ENCODE assay signal across 11 cellular contexts in genomic region chr19:38697641-38698071, GRCh38. TPM values are rescaled to one million over a fixed set of nuclear protein-coding genes. Genes with fewer than 3 reads are reported as not detected.
DNase-seq lines count a peak whose midpoint lies in the region; ATAC-seq, FAIRE-seq and TF ChIP-seq lines count a peak whose summit lies in the region.
"Had no signal": no experiment of that assay in that cellular context is flagged by ENCODE, and none has a peak within 500 bp of the region (broad histone marks: within the 10 kb centered on the region; RNA-seq: fewer than 3 reads in every experiment).

No MANE protein-coding gene starts in this region.

- peaks cover 94% of the 10 kb centered on the region for H3K79me2 ChIP-seq in mammary epithelial cell (ENCODE audit: insufficient read depth, low read length)

- no peak overlapping the region for H2AK5ac ChIP-seq in mesenchymal stem cell (ENCODE audit: low read length, severe bottlenecking)

- H3K4me2 ChIP-seq in mammary epithelial cell (ENCODE audit: insufficient read depth, low read depth, low read length) (peak overlapping the region; percentile 9), mesenchymal stem cell (ENCODE audit: low read length, poor library complexity, severe bottlenecking) (no peak overlapping the region)

- H3K9ac ChIP-seq in mammary epithelial cell (ENCODE audit: insufficient read depth, low read length) (peak overlapping the region; percentile 75), mesenchymal stem cell (ENCODE audit: low read length) (no peak overlapping the region), stomach smooth muscle (ENCODE audit: low read length in 2 of 2) (no peak overlapping the region)

- H3K27ac Mint-ChIP-seq in CD4-positive, alpha-beta T cell = no peak overlapping the region
- H3K27ac Mint-ChIP-seq in activated T-cell treated with anti-CD3 and anti-CD28 coated beads, Interleukin-2, amount 50 U/mL, for 72 hours = no peak overlapping the region

- no peak overlapping the region for H2BK12ac ChIP-seq in mesenchymal stem cell (ENCODE audit: low read length in 2 of 2)

- H3K4me3 ChIP-seq in mammary epithelial cell (replicated peaks in 1 of 3; ENCODE audit: insufficient read depth in 1 of 3, low read depth in 2 of 3, low read length in 3 of 3) = no peak overlapping the region
- no peak overlapping the region for H3K4me3 ChIP-seq in mesenchymal stem cell (ENCODE audit: insufficient read depth in 1 of 2, low read depth in 1 of 2, low read length in 2 of 2)
- H3K4me3 ChIP-seq in stomach smooth muscle (ENCODE audit: low read length in 2 of 2) = no peak overlapping the region

- FAIRE-seq in HTR-8/SVneo (lab: Jason Lieb, UNC) = peak; percentile 36

- no TSS peak for BruUV-seq in mammary epithelial cell (replicated peaks; lab: Mats Ljungman, UMichigan)

- WGBS in mammary epithelial cell (ENCODE audit: low coverage, missing lambda C conversion rate) = 24% methylated on average over 8 of the region's 11 CpGs
- 96% methylated on average over 11 of the region's 11 CpGs for WGBS in mesenchymal stem cell

- no peaks in the 10 kb centered on the region for H3K27me3 Mint-ChIP-seq in CD4-positive, alpha-beta T cell
- no peaks in the 10 kb centered on the region for H3K27me3 Mint-ChIP-seq in activated T-cell treated with anti-CD3 and anti-CD28 coated beads, Interleukin-2, amount 50 U/mL, for 72 hours (ENCODE audit: low read depth)
- H3K27me3 Mint-ChIP-seq: CD4-positive, alpha-beta memory T cell had no signal

- in situ Hi-C loops in mammary epithelial cell (cut with MboI; ENCODE audit: low sequenced_read_pairs in 2 of 2) = no loop called here

- peaks cover 82% of the 10 kb centered on the region for H3K4me1 ChIP-seq in mammary epithelial cell (ENCODE audit: insufficient read depth, low read length)
- H3K4me1 ChIP-seq in mesenchymal stem cell (ENCODE audit: control insufficient read depth, insufficient read depth, low read depth, low read length) = peaks cover 71% of the 10 kb centered on the region
- H3K4me1 ChIP-seq in stomach smooth muscle (ENCODE audit: control insufficient read depth, insufficient read depth, low read length) = peaks cover 94% of the 10 kb centered on the region

- H4K20me1 ChIP-seq in mammary epithelial cell (ENCODE audit: insufficient read depth, low read length) = no peaks in the 10 kb centered on the region

- H3K27ac ChIP-seq in mammary epithelial cell (ENCODE audit: insufficient read depth, low read depth, low read length) (peak overlapping the region; percentile 99), mesenchymal stem cell (ENCODE audit: low read length, poor library complexity, severe bottlenecking) (peak overlapping the region; percentile 49), stomach smooth muscle (ENCODE audit: low read length) (peak overlapping the region; percentile 86)
- no peak overlapping the region for H3K27ac ChIP-seq in CD4-positive, alpha-beta T cell (ENCODE audit: low read depth, low read length)

- no peak overlapping the region for H2BK15ac ChIP-seq in mesenchymal stem cell (ENCODE audit: low read depth, poor library complexity, severe bottlenecking)

- TF ChIP-seq CTCF in mammary epithelial cell (conservative IDR thresholded peaks at IDR 0.05 in 1 of 2, IDR thresholded peaks at IDR 0.05 in 1 of 2; ENCODE audit: extremely low read depth in 1 of 2, insufficient read depth in 1 of 2, low read depth in 1 of 2, low read length in 2 of 2) = no peak
- no peak for TF ChIP-seq CTCF in CD4-positive, alpha-beta T cell (IDR thresholded peaks at IDR 0.05)

- H3K27me3 ChIP-seq in mammary epithelial cell (ENCODE audit: insufficient read depth, low read length) (no peaks in the 10 kb centered on the region), mesenchymal stem cell (ENCODE audit: control insufficient read depth in 1 of 2, insufficient read depth in 1 of 2, low read length in 2 of 2) (no peaks in the 10 kb centered on the region), stomach smooth muscle (ENCODE audit: control insufficient read depth in 1 of 2, insufficient read depth in 2 of 2, low read length in 2 of 2) (no peaks in the 10 kb centered on the region)
- no peaks in the 10 kb centered on the region for H3K27me3 ChIP-seq in CD4-positive, alpha-beta T cell (ENCODE audit: control insufficient read depth, insufficient read depth, low read length)

- no peaks in the 10 kb centered on the region for H3K9me3 ChIP-seq in mammary epithelial cell (replicated peaks; ENCODE audit: insufficient read depth, low read length)
- no peaks in the 10 kb centered on the region for H3K9me3 ChIP-seq in mesenchymal stem cell (ENCODE audit: control insufficient read depth, low read length)
- no peaks in the 10 kb centered on the region for H3K9me3 ChIP-seq in stomach smooth muscle (ENCODE audit: control insufficient read depth in 2 of 2, low read length in 2 of 2)
- H3K9me3 ChIP-seq in CD4-positive, alpha-beta T cell (ENCODE audit: control insufficient read depth, low read length) = no peaks in the 10 kb centered on the region

- peaks cover 35% of the 10 kb centered on the region for H3K4me1 Mint-ChIP-seq in CD4-positive, alpha-beta T cell (ENCODE audit: low read depth)
- H3K4me1 Mint-ChIP-seq in activated T-cell treated with anti-CD3 and anti-CD28 coated beads, Interleukin-2, amount 50 U/mL, for 72 hours (ENCODE audit: low read depth) = peaks cover 46% of the 10 kb centered on the region

- H3K4me3 Mint-ChIP-seq in CD4-positive, alpha-beta T cell = no peak overlapping the region
- no peak overlapping the region for H3K4me3 Mint-ChIP-seq in activated T-cell treated with anti-CD3 and anti-CD28 coated beads, Interleukin-2, amount 50 U/mL, for 72 hours

- H2AFZ ChIP-seq in mammary epithelial cell (ENCODE audit: low read depth, low read length) = no peak overlapping the region
- H2AFZ ChIP-seq in mesenchymal stem cell (ENCODE audit: low read depth, low read length) = no peak overlapping the region

- H3K9me3 Mint-ChIP-seq in CD4-positive, alpha-beta T cell = no peaks in the 10 kb centered on the region
- no peaks in the 10 kb centered on the region for H3K9me3 Mint-ChIP-seq in activated T-cell treated with anti-CD3 and anti-CD28 coated beads, Interleukin-2, amount 50 U/mL, for 72 hours
- H3K9me3 Mint-ChIP-seq: CD4-positive, alpha-beta memory T cell had no signal

- CTCF ChIA-PET in mammary epithelial cell (lab: Charles Lee; ENCODE audit: low non-redundant PET) = no interaction called here
- CTCF ChIA-PET in CD4-positive, alpha-beta T cell (lab: Charles Lee) = no interaction called here

- intact Hi-C loops in mammary epithelial cell (cut with micrococcal nuclease) = loop anchor here (2.0 to 10.0 kb wide), 2 partner anchors 153 to 293 kb away; partner anchors contain the start of gene FAM98C
- intact Hi-C loops in CD4-positive, alpha-beta T cell (cut with DNase I, micrococcal nuclease) = no loop called here

- dilution Hi-C loops in mammary epithelial cell (cut with HindIII; ENCODE audit: low sequenced_read_pairs) = no loop called here

- peak overlapping the region in 1 of 2 experiments; percentile 52 for H3K18ac ChIP-seq in mesenchymal stem cell (ENCODE audit: low read depth in 1 of 2, low read length in 2 of 2)

- no peak for DNase-seq in HTR-8/SVneo (ENCODE audit: insufficient read length, low spot score)
- DNase-seq in mammary epithelial cell = no peak
- no peak for DNase-seq in mesenchymal stem cell
- DNase-seq in DMS114 treated with DMSO at 0.1 percent for 48 hours (lab: John Stamatoyannopoulos, UW; ENCODE audit: unreplicated experiment) = no peak
- DNase-seq in CD4-positive, alpha-beta T cell = no peak
- DNase-seq in activated T-cell treated with anti-CD3 and anti-CD28 coated beads, Interleukin-2, amount 50 U/mL, for 72 hours = no peak
- DNase-seq: CD4-positive, alpha-beta memory T cell; GOT3; retina had no signal

- H3K14ac ChIP-seq in mesenchymal stem cell (ENCODE audit: low read length in 2 of 2) = peak overlapping the region in 1 of 2 experiments; percentile 37

- peak overlapping the region; percentile 48 for H4K91ac ChIP-seq in mesenchymal stem cell (ENCODE audit: low read length)

- H3K4ac ChIP-seq in mesenchymal stem cell (ENCODE audit: low read depth in 1 of 2, low read length in 2 of 2) = peak overlapping the region in 1 of 2 experiments; percentile 3

- H3K79me1 ChIP-seq in mesenchymal stem cell (replicated peaks; ENCODE audit: low read length, poor library complexity, severe bottlenecking) = no peaks in the 10 kb centered on the region

- H3K36me3 Mint-ChIP-seq in CD4-positive, alpha-beta T cell (ENCODE audit: low read depth) = peaks cover 9% of the 10 kb centered on the region
- H3K36me3 Mint-ChIP-seq in activated T-cell treated with anti-CD3 and anti-CD28 coated beads, Interleukin-2, amount 50 U/mL, for 72 hours (ENCODE audit: insufficient read depth in 2 of 2) = no peaks in the 10 kb centered on the region

- peak overlapping the region in 1 of 2 experiments; percentile 16 for H3K23ac ChIP-seq in mesenchymal stem cell (ENCODE audit: low read length in 2 of 2)

- no peak overlapping the region for H4K8ac ChIP-seq in mesenchymal stem cell (ENCODE audit: low read length)

- POLR2A ChIA-PET in CD4-positive, alpha-beta T cell (lab: Charles Lee) = no interaction called here

- H2BK5ac ChIP-seq in mesenchymal stem cell (ENCODE audit: low read depth, low read length, poor library complexity, severe bottlenecking) = no peak overlapping the region

- H3K36me3 ChIP-seq in mammary epithelial cell (ENCODE audit: insufficient read depth, low read length) (peaks cover 19% of the 10 kb centered on the region), mesenchymal stem cell (ENCODE audit: control insufficient read depth in 1 of 2, insufficient read depth in 2 of 2, low read depth in 1 of 2, low read length in 2 of 2) (peaks cover 44 to 76% of the 10 kb centered on the region in 2 experiments), stomach smooth muscle (ENCODE audit: control insufficient read depth in 2 of 2, insufficient read depth in 2 of 2, low read length in 2 of 2) (peaks cover 2 to 21% of the 10 kb centered on the region in 2 donors)

- ATAC-seq in GM18861 (IDR thresholded peaks at IDR 0.05; ENCODE audit: unreplicated experiment) = no peak
- ATAC-seq in CD4-positive, alpha-beta T cell (ENCODE audit: poor library complexity) = no peak
- no peak for ATAC-seq in activated T-cell treated with anti-CD3 and anti-CD28 coated beads, Interleukin-2, amount 50 U/mL, for 72 hours (replicated peaks in 1 of 2)

- no peak overlapping the region for H2BK120ac ChIP-seq in mesenchymal stem cell (ENCODE audit: low read depth, low read length)

RNA-seq across cellular contexts. Expression of gene CAPN12, which starts 46.6 kb away (rescaled TPM):
- 1 to 10 TPM in 1 of 2 donors, under 1 TPM in 1; 0.49 to 1.0 TPM for total RNA-seq in mammary epithelial cell
- polyA plus RNA-seq in mammary epithelial cell = 4.6 TPM
- polyA minus RNA-seq in mammary epithelial cell = not detected
- 1.6 TPM for polyA plus RNA-seq in mesenchymal stem cell (2013, experiment 1 of 2)
- polyA plus RNA-seq in mesenchymal stem cell (2013, experiment 2 of 2) = 1.5 TPM
- total RNA-seq in CD4-positive, alpha-beta T cell = 1 to 10 TPM; 1.6 to 2.0 TPM
- total RNA-seq in activated T-cell treated with anti-CD3 and anti-CD28 coated beads, Interleukin-2, amount 50 U/mL, for 72 hours = 10 to 100 TPM in 1 of 2 donors, 1 to 10 TPM in 1; 8.3 to 15.2 TPM

RNA-seq across cellular contexts. Expression of gene ACTN4, which starts 50.2 kb away (rescaled TPM):
- 1,000 to 10,000 TPM in 1 of 2 donors, 100 to 1,000 TPM in 1; 951 to 1,146 TPM for total RNA-seq in mammary epithelial cell
- 524 TPM for polyA plus RNA-seq in mammary epithelial cell
- polyA minus RNA-seq in mammary epithelial cell = 912 TPM
- 259 TPM for polyA plus RNA-seq in mesenchymal stem cell (2013, experiment 1 of 2)
- polyA plus RNA-seq in mesenchymal stem cell (2013, experiment 2 of 2) = 250 TPM
- total RNA-seq in CD4-positive, alpha-beta T cell = 10 to 100 TPM; 70.3 to 84.0 TPM
- 100 to 1,000 TPM; 200 to 227 TPM for total RNA-seq in activated T-cell treated with anti-CD3 and anti-CD28 coated beads, Interleukin-2, amount 50 U/mL, for 72 hours

Comparison
In these comparisons a context has a peak if more than half of its experiments do, and no peak if none do; other contexts are left out.
1. RNA of gene ACTN4, which starts 50.2 kb away (total RNA-seq): 951 to 1,146 TPM in mammary epithelial cell; 200 to 227 TPM in activated T-cell treated with anti-CD3 and anti-CD28 coated beads, Interleukin-2, amount 50 U/mL, for 72 hours and 70.3 to 84.0 TPM in CD4-positive, alpha-beta T cell; every median in the first group is over 4 times any median in the second.